In the genomic region with DNA sequence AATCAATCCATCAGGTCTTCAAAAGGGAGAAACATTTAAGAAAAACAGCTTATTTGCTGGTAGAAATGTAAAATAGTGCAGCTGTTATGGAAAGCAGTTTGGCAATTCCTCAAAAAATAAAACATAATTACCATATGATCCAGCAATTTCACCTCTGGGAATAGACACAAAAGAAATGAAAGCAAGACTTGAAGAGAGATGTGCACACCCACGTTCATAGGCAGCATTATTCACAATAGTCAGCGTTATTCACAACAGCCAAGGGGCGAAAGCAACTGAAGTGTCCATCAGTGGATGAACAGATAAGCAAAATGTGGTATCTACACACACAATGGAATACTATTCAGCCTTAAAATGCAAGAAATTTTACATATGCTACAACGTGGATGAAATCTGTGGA, we compare ENCODE assay signal across 22 cellular contexts. TPM values are rescaled to one million over a fixed set of nuclear protein-coding genes. Genes with fewer than 3 reads are reported as not detected.
DNase-seq lines count a peak whose midpoint lies in the region; ATAC-seq, FAIRE-seq and TF ChIP-seq lines count a peak whose summit lies in the region.
"Had no signal": no experiment of that assay in that cellular context is flagged by ENCODE, and none has a peak within 500 bp of the region (broad histone marks: within the 10 kb centered on the region; RNA-seq: fewer than 3 reads in every experiment).

No MANE protein-coding gene starts in this region.

- H3K9me3 Mint-ChIP-seq in type B pancreatic cell: no peaks in the 10 kb centered on the region
- H3K9me3 Mint-ChIP-seq: CD4-positive, alpha-beta T cell; IgD-negative memory B cell had no signal

- FAIRE-seq in HepG2 (lab: Jason Lieb, UNC): no peak
- FAIRE-seq: A549 had no signal

- H3K9me3 ChIP-seq in HepG2 (ENCODE audit: low read length) (no peaks in the 10 kb centered on the region), right lobe of liver (no peaks in the 10 kb centered on the region), esophagus muscularis mucosa (no peaks in the 10 kb centered on the region)
- H3K9me3 ChIP-seq: A549, Peyer's patch had no signal

- TF ChIP-seq EP300 in HepG2 (IDR thresholded peaks at IDR 0.05; ENCODE audit: low read depth in 2 of 2, low read length in 2 of 2) (no peak), HepG2 (CRISPR knock-in tag; IDR thresholded peaks at IDR 0.05; ENCODE audit: borderline replicate concordance) (no peak), esophagus muscularis mucosa (IDR thresholded peaks at IDR 0.05) (no peak)

- POLR2A ChIA-PET in HepG2 (lab: Yijun Ruan, JAX): no interaction called here

- TF ChIP-seq POLR2A in HepG2 (IDR thresholded peaks at IDR 0.05; ENCODE audit: insufficient read depth in 1 of 2, low read depth in 2 of 2, low read length in 2 of 2) (no peak), right lobe of liver (IDR thresholded peaks at IDR 0.05) (no peak), esophagus muscularis mucosa (IDR thresholded peaks at IDR 0.05; ENCODE audit: low read depth) (no peak)

- H3K4me1 Mint-ChIP-seq in type B pancreatic cell (ENCODE audit: unreplicated experiment): peaks cover 7% of the 10 kb centered on the region

- peak overlapping the region; percentile 1 for H3K4me3 Mint-ChIP-seq in type B pancreatic cell
- H3K4me3 Mint-ChIP-seq: CD4-positive, alpha-beta T cell; IgD-negative memory B cell had no signal

- no peaks in the 10 kb centered on the region for H3K27me3 Mint-ChIP-seq in type B pancreatic cell
- H3K27me3 Mint-ChIP-seq: CD4-positive, alpha-beta T cell had no signal

- no peaks in the 10 kb centered on the region for H3K79me2 ChIP-seq in HepG2 (ENCODE audit: insufficient read depth, low read length)

- ATAC-seq in HepG2 (no peak), right lobe of liver (no peak)
- ATAC-seq: A549, Right ventricle myocardium inferior had no signal

- BruUV-seq in HepG2 (replicated peaks; lab: Mats Ljungman, UMichigan): no TSS peak

- H2AFZ ChIP-seq in HepG2 (ENCODE audit: low read length): no peak overlapping the region

- DNase-seq in HepG2 (ENCODE audit: low spot score) (no peak), right lobe of liver (no peak), RPMI7951 (ENCODE audit: low read depth) (peak; percentile 24), esophagus muscularis mucosa (ENCODE audit: extremely low spot score) (peak; percentile 12), type B pancreatic cell (ENCODE audit: extremely low spot score, unreplicated experiment) (no peak), NCI-H226 (no peak), KBM-7 (no peak)
- no peak for DNase-seq in activated CD4-positive, alpha-beta T cell treated with anti-CD3 and anti-CD28 coated beads for 48 hours
- DNase-seq: Calu3; CD4-positive, alpha-beta T cell; DMS79; H7; NCI-H1092 treated with DMSO at 0.1 percent for 48 hours; NCI-H1694; NCI-H2081 treated with DMSO at 0.1 percent for 48 hours; NCI-H2227 treated with DMSO at 0.1 percent for 48 hours; NCI-H524; Peyer's patch had no signal

- TF ChIP-seq CTCF in HepG2 (CRISPR knock-in tag; IDR thresholded peaks at IDR 0.05): no peak
- no peak for TF ChIP-seq CTCF in right lobe of liver (IDR thresholded peaks at IDR 0.05)
- TF ChIP-seq CTCF in esophagus muscularis mucosa (IDR thresholded peaks at IDR 0.05): no peak
- TF ChIP-seq CTCF in type B pancreatic cell (conservative IDR thresholded peaks at IDR 0.05): no peak

- H3K4me2 ChIP-seq in HepG2 (ENCODE audit: low read depth, low read length): no peak overlapping the region
- H3K4me2 ChIP-seq: A549 had no signal

- in situ Hi-C loops in HepG2 (cut with HindIII; ENCODE audit: extremely low pct_ligation_motif_present, low pct_unique_long_range_greater_than_20kb) (no loop called here), KBM-7 (cut with MboI; ENCODE audit: low pct_unique_long_range_greater_than_20kb, low sequenced_read_pairs) (no loop called here)

- no peak overlapping the region for H3K9ac ChIP-seq in HepG2 (ENCODE audit: insufficient read depth, low read depth, low read length)

- H3K27ac ChIP-seq in HepG2 (ENCODE audit: extremely low read length, insufficient read depth, low read length) (no peak overlapping the region), right lobe of liver (no peak overlapping the region), esophagus muscularis mucosa (replicated peaks in 1 of 4) (no peak overlapping the region)
- H3K27ac ChIP-seq: A549, HL-60, Peyer's patch had no signal

- H3K36me3 ChIP-seq in HepG2 (replicated peaks in 1 of 2; ENCODE audit: control insufficient read depth in 1 of 2, insufficient read depth in 2 of 2, low read length in 2 of 2) (no peaks in the 10 kb centered on the region), right lobe of liver (no peaks in the 10 kb centered on the region), esophagus muscularis mucosa (no peaks in the 10 kb centered on the region)
- H3K36me3 ChIP-seq: Peyer's patch had no signal

- WGBS in HepG2 (ENCODE audit: low lambda C conversion rate): 42% methylated on average over 4 of the region's 4 CpGs
- WGBS in right lobe of liver (ENCODE audit: insufficient coverage, low coverage, low lambda C conversion rate, missing lambda C conversion rate): 84% methylated on average over 4 of the region's 4 CpGs
- WGBS in esophagus muscularis mucosa: 66% methylated on average over 4 of the region's 4 CpGs

- H3K27ac Mint-ChIP-seq in type B pancreatic cell: no peak overlapping the region
- H3K27ac Mint-ChIP-seq: CD4-positive, alpha-beta T cell; IgD-negative memory B cell had no signal

- CTCF ChIA-PET in HepG2 (lab: Yijun Ruan, JAX; ENCODE audit: low intra/inter-chr PET ratio, low total read pairs): no interaction called here

- H4K20me1 ChIP-seq in HepG2 (ENCODE audit: insufficient read depth, low read length): no peaks in the 10 kb centered on the region

- H3K36me3 Mint-ChIP-seq in type B pancreatic cell: no peaks in the 10 kb centered on the region

- H3K4me3 ChIP-seq in HepG2 (replicated peaks in 1 of 3; ENCODE audit: insufficient read depth in 1 of 3, low read depth in 2 of 3, low read length in 3 of 3) (no peak overlapping the region), right lobe of liver (no peak overlapping the region), esophagus muscularis mucosa (no peak overlapping the region)
- H3K4me3 ChIP-seq: A549, Peyer's patch had no signal

- TF ChIP-seq RAD21 in HepG2 (CRISPR knock-in tag; IDR thresholded peaks at IDR 0.05): no peak

- intact Hi-C loops in HepG2 (cut with micrococcal nuclease; ENCODE audit: unreplicated experiment) (no loop called here), right lobe of liver (cut with DNase I) (no loop called here), esophagus muscularis mucosa (cut with DNase I) (no loop called here)

- H3K27me3 ChIP-seq in HepG2 (ENCODE audit: control insufficient read depth in 1 of 2, insufficient read depth in 2 of 2, low read length in 2 of 2) (no peaks in the 10 kb centered on the region; a peak in 1 of 5 replicates), right lobe of liver (no peaks in the 10 kb centered on the region), esophagus muscularis mucosa (no peaks in the 10 kb centered on the region)
- H3K27me3 ChIP-seq: Peyer's patch had no signal

- no peaks in the 10 kb centered on the region for H3K4me1 ChIP-seq in HepG2 (ENCODE audit: insufficient read depth, low read length)
- no peaks in the 10 kb centered on the region for H3K4me1 ChIP-seq in right lobe of liver
- peaks cover 6 to 34% (median 27%) of the 10 kb centered on the region in 4 donors for H3K4me1 ChIP-seq in esophagus muscularis mucosa
- H3K4me1 ChIP-seq: Peyer's patch had no signal

TF ChIP-seq in HepG2, 621 proteins besides CTCF, POLR2A, EP300 and RAD21:
- TF ChIP-seq MAFF (IDR thresholded peaks at IDR 0.05; ENCODE audit: low read depth, low read length) (peak; percentile 69), MAFK (conservative IDR thresholded peaks at IDR 0.05 in 1 of 2, IDR thresholded peaks at IDR 0.05 in 1 of 2; ENCODE audit: low read length in 2 of 2) (peak; percentile 72 to 74), ZZZ3 (CRISPR knock-in tag; IDR thresholded peaks at IDR 0.05; ENCODE audit: borderline replicate concordance) (no peak)

RNA-seq across cellular contexts. Expression of a gene that starts 45.1 kb away (rescaled TPM):
- total RNA-seq in HepG2 (2016; rRNA removed; fragmentation: Illumina TruSeq; extraction: Trizol): 0.97 and 2.0 TPM in 2 replicates
- total RNA-seq in HepG2 (2016; cell fraction: cytosol; rRNA removed; fragmentation: Illumina TruSeq; extraction: Trizol; ENCODE audit: low read depth): 0.10 and 0.62 TPM in 2 replicates
- total RNA-seq in HepG2 (2016; cell fraction: insoluble cytoplasmic fraction; rRNA removed; fragmentation: Illumina TruSeq; extraction: Trizol): 1.1 and 1.3 TPM in 2 replicates
- 0.31 and 0.65 TPM in 2 replicates for total RNA-seq in HepG2 (2016; cell fraction: membrane; rRNA removed; fragmentation: Illumina TruSeq; extraction: Trizol)
- 1.1 and 1.3 TPM in 2 replicates for total RNA-seq in HepG2 (2016; cell fraction: nucleus; rRNA removed; fragmentation: Illumina TruSeq; extraction: Trizol)
- 0.44 and 1.8 TPM in 2 replicates for polyA plus RNA-seq in HepG2 (2011; rRNA removed)
- 0.90 and 0.91 TPM in 2 replicates for polyA plus RNA-seq in HepG2 (2011; cell fraction: cytosol; rRNA removed)
- 1.1 and 1.4 TPM in 2 replicates for polyA plus RNA-seq in HepG2 (2011; cell fraction: nucleus; rRNA removed)
- 1.4 and 2.1 TPM in 2 replicates for polyA plus RNA-seq in HepG2 (2012)
- polyA plus RNA-seq in HepG2 (2016; cell fraction: cytosol; fragmentation: Illumina TruSeq; extraction: Trizol; ENCODE audit: low read depth): 0.03 and 0.12 TPM in 2 replicates
- 0.71 and 1.6 TPM in 2 replicates for polyA plus RNA-seq in HepG2 (2016; cell fraction: insoluble cytoplasmic fraction; fragmentation: Illumina TruSeq; extraction: Trizol; ENCODE audit: low read depth)
- 0.06 and 0.08 TPM in 2 replicates for polyA plus RNA-seq in HepG2 (2016; cell fraction: membrane; fragmentation: Illumina TruSeq; extraction: Trizol; ENCODE audit: low read depth)
- polyA plus RNA-seq in HepG2 (2016; cell fraction: nucleus; fragmentation: Illumina TruSeq; extraction: Trizol; ENCODE audit: insufficient read depth, low read depth): 1.8 and 4.8 TPM in 2 replicates
- 2.7 and 35.6 TPM in 2 replicates for polyA minus RNA-seq in HepG2 (2011; rRNA and poly(A)+ RNA removed; ENCODE audit: low replicate concordance)
- polyA minus RNA-seq in HepG2 (2011; cell fraction: cytosol; rRNA and poly(A)+ RNA removed): 1.1 and 1.3 TPM in 2 replicates
- 2.4 and 5.8 TPM in 2 replicates for polyA minus RNA-seq in HepG2 (2011; cell fraction: nucleus; rRNA and poly(A)+ RNA removed)
- total RNA-seq in right lobe of liver: 10 to 100 TPM; 16.5 to 24.3 (median 18.1) TPM
- 34.2 and 36.9 TPM in 2 replicates for total RNA-seq in RPMI7951 (2014; rRNA removed; shearing (Covaris generic))
- 100 to 1,000 TPM; 127 to 191 (median 154) TPM for total RNA-seq in esophagus muscularis mucosa
- 46.2 and 122 TPM in 2 replicates for total RNA-seq in type B pancreatic cell (ENCODE audit: low replicate concordance)

Comparison
In these comparisons a context has a peak if more than half of its experiments do, and no peak if none do; other contexts are left out.
1. DNase-seq: peak in RPMI7951 (single experiment) and esophagus muscularis mucosa (single experiment); none in HepG2 (single experiment), right lobe of liver (0 of 3), type B pancreatic cell (single experiment), NCI-H226 (single experiment), activated CD4-positive, alpha-beta T cell treated with anti-CD3 and anti-CD28 coated beads for 48 hours (single experiment) and KBM-7 (single experiment).